Comparison of ENCODE assay signal across 8 cellular contexts in the genomic region with DNA sequence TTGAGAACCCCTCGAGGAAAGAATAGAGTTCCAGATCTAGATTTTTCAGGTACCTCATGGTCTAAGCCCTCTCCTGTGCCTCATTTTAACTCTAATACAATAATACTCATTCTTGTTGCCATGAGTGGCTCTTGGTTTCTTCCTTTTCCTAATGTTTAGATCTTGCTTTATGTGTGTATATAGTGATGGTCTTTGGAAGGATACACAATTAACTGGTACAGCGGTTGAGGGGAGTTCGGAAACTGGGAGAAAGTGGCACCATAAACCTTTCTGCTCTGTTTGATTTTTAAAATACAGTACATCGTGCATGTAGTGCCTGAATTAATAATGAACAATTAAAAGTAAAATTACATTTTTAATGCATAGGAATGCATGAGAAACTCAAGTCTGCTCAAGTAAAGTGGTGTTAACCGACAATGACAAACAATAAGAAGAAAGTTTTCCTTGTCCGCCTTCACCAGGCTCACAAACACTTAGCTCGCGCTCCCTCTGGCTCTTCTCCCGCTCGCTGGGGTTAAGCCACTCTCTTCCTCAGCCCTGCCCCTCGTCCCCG. TPM values are rescaled to one million over a fixed set of nuclear protein-coding genes. Genes with fewer than 3 reads are reported as not detected.
DNase-seq lines count a peak whose midpoint lies in the region; FAIRE-seq and TF ChIP-seq lines count a peak whose summit lies in the region.

No MANE protein-coding gene starts in this region.

- TF ChIP-seq POLR2A in H54 (IDR thresholded peaks at IDR 0.05; ENCODE audit: low read depth, low read length), result no peak

- peaks cover 30% of the 10 kb centered on the region for H3K4me1 Mint-ChIP-seq in activated naive CD4-positive, alpha-beta T cell treated with anti-CD3 and anti-CD28 coated beads for 36 hours (ENCODE audit: low read depth)

- H3K4me1 ChIP-seq in stomach smooth muscle (ENCODE audit: control insufficient read depth, insufficient read depth, low read length), result peaks cover 27% of the 10 kb centered on the region

- no peak for FAIRE-seq in H54 (lab: Jason Lieb, UNC)

- DNase-seq in activated naive CD4-positive, alpha-beta T cell treated with anti-CD3 and anti-CD28 coated beads for 36 hours, result no peak
- no peak for DNase-seq in activated naive CD4-positive, alpha-beta T cell (lab: John Stamatoyannopoulos, UW)
- DNase-seq in RWPE1 (ENCODE audit: low spot score) (no peak), foreskin fibroblast (no peak), KG1 (lab: John Stamatoyannopoulos, UW) (no peak), H54 (ENCODE audit: insufficient read length, low spot score) (no peak)
- DNase-seq in stimulated activated CD4-positive, alpha-beta T cell treated with anti-CD3 and anti-CD28 coated beads, Interleukin-1b, Interleukin-23, amount 100 ng/mL, for 48 hours, result no peak

- H3K9ac ChIP-seq in stomach smooth muscle (ENCODE audit: low read length in 2 of 2), result peak overlapping the region; percentile 48 to 64

- H3K9me3 ChIP-seq in stomach smooth muscle (ENCODE audit: control insufficient read depth in 2 of 2, low read length in 2 of 2), result no peaks in the 10 kb centered on the region

- H3K27ac Mint-ChIP-seq in activated naive CD4-positive, alpha-beta T cell treated with anti-CD3 and anti-CD28 coated beads for 36 hours, result peak overlapping the region; percentile 64

- no peaks in the 10 kb centered on the region for H3K9me3 Mint-ChIP-seq in activated naive CD4-positive, alpha-beta T cell treated with anti-CD3 and anti-CD28 coated beads for 36 hours

- intact Hi-C loops in activated naive CD4-positive, alpha-beta T cell treated with anti-CD3 and anti-CD28 coated beads for 36 hours (cut with micrococcal nuclease), result loop anchor here (1.0 to 5.0 kb wide), 8 partner anchors 16 to 417 kb away; a partner anchor contains a TSS

- H3K36me3 ChIP-seq in stomach smooth muscle (ENCODE audit: control insufficient read depth in 2 of 2, insufficient read depth in 2 of 2, low read length in 2 of 2), result no peaks in the 10 kb centered on the region

- CTCF ChIA-PET in activated naive CD4-positive, alpha-beta T cell treated with anti-CD3 and anti-CD28 coated beads for 36 hours (lab: Charles Lee), result interaction anchor here (0.7 to 1.6 kb wide), 4 partner anchors 19 to 74 kb away, joined by 3 to 6 read pairs (median 4); no protein-coding TSS in a partner anchor
- CTCF ChIA-PET in RWPE1 (lab: Yijun Ruan, JAX), result interaction anchor here (0.6 to 0.7 kb wide), 2 partner anchors 121 to 155 kb away, joined by 3 read pairs; no protein-coding TSS in a partner anchor

- peaks cover 5% of the 10 kb centered on the region for H3K36me3 Mint-ChIP-seq in activated naive CD4-positive, alpha-beta T cell treated with anti-CD3 and anti-CD28 coated beads for 36 hours (ENCODE audit: low read depth)

- H3K4me3 ChIP-seq in foreskin fibroblast (ENCODE audit: low read depth in 1 of 2, low read length in 2 of 2) (peak overlapping the region; percentile 80 to 99), stomach smooth muscle (ENCODE audit: low read length in 2 of 2) (peak overlapping the region; percentile 60 to 93)

- POLR2A ChIA-PET in RWPE1 (lab: Yijun Ruan, JAX; ENCODE audit: low non-redundant PET), result interaction anchor here (0.6 to 1.0 kb wide), 4 partner anchors 24 to 257 kb away, joined by 3 to 5 read pairs (median 4); a partner anchor contains a TSS

- no peak for TF ChIP-seq CTCF in RWPE1 (conservative IDR thresholded peaks at IDR 0.05; ENCODE audit: low read depth)
- no peak for TF ChIP-seq CTCF in foreskin fibroblast (IDR thresholded peaks at IDR 0.05; ENCODE audit: low read depth, low read length)

- no peaks in the 10 kb centered on the region for H3K27me3 Mint-ChIP-seq in activated naive CD4-positive, alpha-beta T cell treated with anti-CD3 and anti-CD28 coated beads for 36 hours (ENCODE audit: low read depth)

- H3K27ac ChIP-seq in RWPE1 (peak overlapping the region; percentile 95), stomach smooth muscle (ENCODE audit: low read length) (peak overlapping the region; percentile 97)

- no peaks in the 10 kb centered on the region for H3K27me3 ChIP-seq in stomach smooth muscle (ENCODE audit: control insufficient read depth in 1 of 2, insufficient read depth in 2 of 2, low read length in 2 of 2)

- H3K4me3 Mint-ChIP-seq in activated naive CD4-positive, alpha-beta T cell treated with anti-CD3 and anti-CD28 coated beads for 36 hours, result peak overlapping the region; percentile 98

RNA-seq across cellular contexts. Expression of a gene that starts 0.4 kb away (rescaled TPM):
- 10 to 100 TPM; 20.0 to 21.0 TPM for total RNA-seq in activated naive CD4-positive, alpha-beta T cell treated with anti-CD3 and anti-CD28 coated beads for 36 hours

RNA-seq across cellular contexts. Expression of a gene that starts 21.1 kb away (rescaled TPM):
- total RNA-seq in activated naive CD4-positive, alpha-beta T cell treated with anti-CD3 and anti-CD28 coated beads for 36 hours, result 10 to 100 TPM in 1 of 2 experiments, 1 to 10 TPM in 1; 8.6 to 10.7 TPM

RNA-seq across cellular contexts. Expression of a gene that starts 37.9 kb away (rescaled TPM):
- total RNA-seq in activated naive CD4-positive, alpha-beta T cell treated with anti-CD3 and anti-CD28 coated beads for 36 hours, result not detected
